1 cellular context compared by ENCODE assay signal in genomic region chr20:33719277-33719988, GRCh38.
TF ChIP-seq lines count a peak whose summit lies in the region.

No MANE protein-coding gene starts in this region.

TF ChIP-seq in HepG2, 621 proteins besides CTCF, POLR2A, EP300 and RAD21 (continued from another document and continues in another):
- TF ChIP-seq, protein P1, sequence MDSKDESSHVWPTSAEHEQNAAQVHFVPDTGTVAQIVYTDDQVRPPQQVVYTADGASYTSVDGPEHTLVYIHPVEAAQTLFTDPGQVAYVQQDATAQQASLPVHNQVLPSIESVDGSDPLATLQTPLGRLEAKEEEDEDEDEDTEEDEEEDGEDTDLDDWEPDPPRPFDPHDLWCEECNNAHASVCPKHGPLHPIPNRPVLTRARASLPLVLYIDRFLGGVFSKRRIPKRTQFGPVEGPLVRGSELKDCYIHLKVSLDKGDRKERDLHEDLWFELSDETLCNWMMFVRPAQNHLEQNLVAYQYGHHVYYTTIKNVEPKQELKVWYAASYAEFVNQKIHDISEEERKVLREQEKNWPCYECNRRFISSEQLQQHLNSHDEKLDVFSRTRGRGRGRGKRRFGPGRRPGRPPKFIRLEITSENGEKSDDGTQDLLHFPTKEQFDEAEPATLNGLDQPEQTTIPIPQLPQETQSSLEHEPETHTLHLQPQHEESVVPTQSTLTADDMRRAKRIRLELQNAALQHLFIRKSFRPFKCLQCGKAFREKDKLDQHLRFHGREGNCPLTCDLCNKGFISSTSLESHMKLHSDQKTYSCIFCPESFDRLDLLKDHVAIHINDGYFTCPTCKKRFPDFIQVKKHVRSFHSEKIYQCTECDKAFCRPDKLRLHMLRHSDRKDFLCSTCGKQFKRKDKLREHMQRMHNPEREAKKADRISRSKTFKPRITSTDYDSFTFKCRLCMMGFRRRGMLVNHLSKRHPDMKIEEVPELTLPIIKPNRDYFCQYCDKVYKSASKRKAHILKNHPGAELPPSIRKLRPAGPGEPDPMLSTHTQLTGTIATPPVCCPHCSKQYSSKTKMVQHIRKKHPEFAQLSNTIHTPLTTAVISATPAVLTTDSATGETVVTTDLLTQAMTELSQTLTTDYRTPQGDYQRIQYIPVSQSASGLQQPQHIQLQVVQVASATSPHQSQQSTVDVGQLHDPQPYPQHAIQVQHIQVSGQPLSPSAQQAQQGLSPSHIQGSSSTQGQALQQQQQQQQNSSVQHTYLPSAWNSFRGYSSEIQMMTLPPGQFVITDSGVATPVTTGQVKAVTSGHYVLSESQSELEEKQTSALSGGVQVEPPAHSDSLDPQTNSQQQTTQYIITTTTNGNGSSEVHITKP (CRISPR knock-in tag; IDR thresholded peaks at IDR 0.05; ENCODE audit: low read depth): no peak
- TF ChIP-seq, protein P2, sequence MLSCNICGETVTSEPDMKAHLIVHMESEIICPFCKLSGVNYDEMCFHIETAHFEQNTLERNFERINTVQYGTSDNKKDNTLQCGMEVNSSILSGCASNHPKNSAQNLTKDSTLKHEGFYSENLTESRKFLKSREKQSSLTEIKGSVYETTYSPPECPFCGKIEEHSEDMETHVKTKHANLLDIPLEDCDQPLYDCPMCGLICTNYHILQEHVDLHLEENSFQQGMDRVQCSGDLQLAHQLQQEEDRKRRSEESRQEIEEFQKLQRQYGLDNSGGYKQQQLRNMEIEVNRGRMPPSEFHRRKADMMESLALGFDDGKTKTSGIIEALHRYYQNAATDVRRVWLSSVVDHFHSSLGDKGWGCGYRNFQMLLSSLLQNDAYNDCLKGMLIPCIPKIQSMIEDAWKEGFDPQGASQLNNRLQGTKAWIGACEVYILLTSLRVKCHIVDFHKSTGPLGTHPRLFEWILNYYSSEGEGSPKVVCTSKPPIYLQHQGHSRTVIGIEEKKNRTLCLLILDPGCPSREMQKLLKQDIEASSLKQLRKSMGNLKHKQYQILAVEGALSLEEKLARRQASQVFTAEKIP (CRISPR knock-in tag; IDR thresholded peaks at IDR 0.05; ENCODE audit: borderline replicate concordance): no peak
- TF ChIP-seq EED (CRISPR knock-in tag; IDR thresholded peaks at IDR 0.05) (peak; percentile 52; the same call in 1 of the 2 replicates), ZNF205 (CRISPR knock-in tag; IDR thresholded peaks at IDR 0.05) (no peak), ZSCAN21 (CRISPR knock-in tag; IDR thresholded peaks at IDR 0.05; ENCODE audit: borderline replicate concordance) (no peak), HDAC1 (CRISPR knock-in tag; IDR thresholded peaks at IDR 0.05) (no peak), KDM6A (CRISPR knock-in tag; IDR thresholded peaks at IDR 0.05; ENCODE audit: low read depth) (no peak), ZNF772 (CRISPR knock-in tag; IDR thresholded peaks at IDR 0.05) (0 out of 2 replicates have a peak, but pooled peaks have one; percentile 32), MBD4 (IDR thresholded peaks at IDR 0.05; ENCODE audit: borderline replicate concordance, low read length) (no peak), TARDBP (CRISPR knock-in tag; IDR thresholded peaks at IDR 0.05) (no peak), ZZZ3 (CRISPR knock-in tag; IDR thresholded peaks at IDR 0.05; ENCODE audit: borderline replicate concordance) (no peak), IKZF5 (CRISPR knock-in tag; IDR thresholded peaks at IDR 0.05) (no peak), FLYWCH1 (CRISPR knock-in tag; IDR thresholded peaks at IDR 0.05) (no peak), ISL2 (CRISPR knock-in tag; IDR thresholded peaks at IDR 0.05) (no peak), JUNB (CRISPR knock-in tag; IDR thresholded peaks at IDR 0.05; ENCODE audit: borderline replicate concordance) (no peak), ZNF275 (CRISPR knock-in tag; IDR thresholded peaks at IDR 0.05; ENCODE audit: borderline replicate concordance) (no peak), HIVEP1 (CRISPR knock-in tag; IDR thresholded peaks at IDR 0.05) (0 out of 2 replicates have a peak, but pooled peaks have one; percentile 23), NFE2L2 (IDR thresholded peaks at IDR 0.05; ENCODE audit: low read length) (no peak), ZBTB20 (CRISPR knock-in tag; IDR thresholded peaks at IDR 0.05; ENCODE audit: borderline replicate concordance, low read depth) (no peak), ZNF138 (CRISPR knock-in tag; IDR thresholded peaks at IDR 0.05; ENCODE audit: low read depth) (0 out of 2 replicates have a peak, but pooled peaks have one; percentile 62), ZSCAN29 (CRISPR knock-in tag; conservative IDR thresholded peaks at IDR 0.05) (0 out of 2 replicates have a peak, but pooled peaks have one; percentile 66), ZNF670 (CRISPR knock-in tag; IDR thresholded peaks at IDR 0.05; ENCODE audit: borderline replicate concordance) (no peak), MLX (CRISPR knock-in tag; IDR thresholded peaks at IDR 0.05) (no peak), ZNF10 (CRISPR knock-in tag; IDR thresholded peaks at IDR 0.05; ENCODE audit: borderline replicate concordance, low read depth) (no peak), ZNF501 (CRISPR knock-in tag; IDR thresholded peaks at IDR 0.05) (peak; percentile 51; the same call in 1 of the 2 replicates), MTF2 (CRISPR knock-in tag; IDR thresholded peaks at IDR 0.05; ENCODE audit: borderline replicate concordance) (no peak), ZBTB49 (CRISPR knock-in tag; IDR thresholded peaks at IDR 0.05; ENCODE audit: borderline replicate concordance) (no peak), ZMAT5 (CRISPR knock-in tag; IDR thresholded peaks at IDR 0.05; ENCODE audit: borderline replicate concordance, low read depth) (no peak), ZNF264 (CRISPR knock-in tag; IDR thresholded peaks at IDR 0.05) (no peak), ZNF256 (CRISPR knock-in tag; conservative IDR thresholded peaks at IDR 0.05) (no peak), PCBP2 (optimal IDR thresholded peaks at IDR 0.05; ENCODE audit: low read depth, low read length, poor library complexity, severe bottlenecking) (no peak), ZNF672 (CRISPR knock-in tag; IDR thresholded peaks at IDR 0.05) (no peak), HBP1 (CRISPR knock-in tag; IDR thresholded peaks at IDR 0.05; ENCODE audit: low read depth) (no peak), CC2D1A (CRISPR knock-in tag; IDR thresholded peaks at IDR 0.05) (no peak), HMG20A (CRISPR knock-in tag; IDR thresholded peaks at IDR 0.05; ENCODE audit: borderline replicate concordance) (no peak), ZNF605 (CRISPR knock-in tag; IDR thresholded peaks at IDR 0.05) (0 out of 2 replicates have a peak, but pooled peaks have one; percentile 25), FOXK1 (CRISPR knock-in tag; IDR thresholded peaks at IDR 0.05; ENCODE audit: borderline replicate concordance, low read depth) (no peak), NR2F6 (IDR thresholded peaks at IDR 0.05) (0 out of 2 replicates have a peak, but pooled peaks have one; percentile 29), NR2F6 (CRISPR knock-in tag; IDR thresholded peaks at IDR 0.05) (no peak)
- TF ChIP-seq, protein P3, sequence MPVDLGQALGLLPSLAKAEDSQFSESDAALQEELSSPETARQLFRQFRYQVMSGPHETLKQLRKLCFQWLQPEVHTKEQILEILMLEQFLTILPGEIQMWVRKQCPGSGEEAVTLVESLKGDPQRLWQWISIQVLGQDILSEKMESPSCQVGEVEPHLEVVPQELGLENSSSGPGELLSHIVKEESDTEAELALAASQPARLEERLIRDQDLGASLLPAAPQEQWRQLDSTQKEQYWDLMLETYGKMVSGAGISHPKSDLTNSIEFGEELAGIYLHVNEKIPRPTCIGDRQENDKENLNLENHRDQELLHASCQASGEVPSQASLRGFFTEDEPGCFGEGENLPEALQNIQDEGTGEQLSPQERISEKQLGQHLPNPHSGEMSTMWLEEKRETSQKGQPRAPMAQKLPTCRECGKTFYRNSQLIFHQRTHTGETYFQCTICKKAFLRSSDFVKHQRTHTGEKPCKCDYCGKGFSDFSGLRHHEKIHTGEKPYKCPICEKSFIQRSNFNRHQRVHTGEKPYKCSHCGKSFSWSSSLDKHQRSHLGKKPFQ (CRISPR knock-in tag; IDR thresholded peaks at IDR 0.05; ENCODE audit: insufficient replicate concordance): no peak
- TF ChIP-seq, protein P4, sequence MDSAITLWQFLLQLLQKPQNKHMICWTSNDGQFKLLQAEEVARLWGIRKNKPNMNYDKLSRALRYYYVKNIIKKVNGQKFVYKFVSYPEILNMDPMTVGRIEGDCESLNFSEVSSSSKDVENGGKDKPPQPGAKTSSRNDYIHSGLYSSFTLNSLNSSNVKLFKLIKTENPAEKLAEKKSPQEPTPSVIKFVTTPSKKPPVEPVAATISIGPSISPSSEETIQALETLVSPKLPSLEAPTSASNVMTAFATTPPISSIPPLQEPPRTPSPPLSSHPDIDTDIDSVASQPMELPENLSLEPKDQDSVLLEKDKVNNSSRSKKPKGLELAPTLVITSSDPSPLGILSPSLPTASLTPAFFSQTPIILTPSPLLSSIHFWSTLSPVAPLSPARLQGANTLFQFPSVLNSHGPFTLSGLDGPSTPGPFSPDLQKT (CRISPR knock-in tag; IDR thresholded peaks at IDR 0.05; ENCODE audit: borderline replicate concordance): no peak
- TF ChIP-seq, protein P5, sequence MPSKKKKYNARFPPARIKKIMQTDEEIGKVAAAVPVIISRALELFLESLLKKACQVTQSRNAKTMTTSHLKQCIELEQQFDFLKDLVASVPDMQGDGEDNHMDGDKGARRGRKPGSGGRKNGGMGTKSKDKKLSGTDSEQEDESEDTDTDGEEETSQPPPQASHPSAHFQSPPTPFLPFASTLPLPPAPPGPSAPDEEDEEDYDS (CRISPR knock-in tag; IDR thresholded peaks at IDR 0.05): no peak
- TF ChIP-seq, protein P6, sequence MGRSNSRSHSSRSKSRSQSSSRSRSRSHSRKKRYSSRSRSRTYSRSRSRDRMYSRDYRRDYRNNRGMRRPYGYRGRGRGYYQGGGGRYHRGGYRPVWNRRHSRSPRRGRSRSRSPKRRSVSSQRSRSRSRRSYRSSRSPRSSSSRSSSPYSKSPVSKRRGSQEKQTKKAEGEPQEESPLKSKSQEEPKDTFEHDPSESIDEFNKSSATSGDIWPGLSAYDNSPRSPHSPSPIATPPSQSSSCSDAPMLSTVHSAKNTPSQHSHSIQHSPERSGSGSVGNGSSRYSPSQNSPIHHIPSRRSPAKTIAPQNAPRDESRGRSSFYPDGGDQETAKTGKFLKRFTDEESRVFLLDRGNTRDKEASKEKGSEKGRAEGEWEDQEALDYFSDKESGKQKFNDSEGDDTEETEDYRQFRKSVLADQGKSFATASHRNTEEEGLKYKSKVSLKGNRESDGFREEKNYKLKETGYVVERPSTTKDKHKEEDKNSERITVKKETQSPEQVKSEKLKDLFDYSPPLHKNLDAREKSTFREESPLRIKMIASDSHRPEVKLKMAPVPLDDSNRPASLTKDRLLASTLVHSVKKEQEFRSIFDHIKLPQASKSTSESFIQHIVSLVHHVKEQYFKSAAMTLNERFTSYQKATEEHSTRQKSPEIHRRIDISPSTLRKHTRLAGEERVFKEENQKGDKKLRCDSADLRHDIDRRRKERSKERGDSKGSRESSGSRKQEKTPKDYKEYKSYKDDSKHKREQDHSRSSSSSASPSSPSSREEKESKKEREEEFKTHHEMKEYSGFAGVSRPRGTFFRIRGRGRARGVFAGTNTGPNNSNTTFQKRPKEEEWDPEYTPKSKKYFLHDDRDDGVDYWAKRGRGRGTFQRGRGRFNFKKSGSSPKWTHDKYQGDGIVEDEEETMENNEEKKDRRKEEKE (IDR thresholded peaks at IDR 0.05): no peak
